ENCODE assay signal across 7 cellular contexts in the genomic region with DNA sequence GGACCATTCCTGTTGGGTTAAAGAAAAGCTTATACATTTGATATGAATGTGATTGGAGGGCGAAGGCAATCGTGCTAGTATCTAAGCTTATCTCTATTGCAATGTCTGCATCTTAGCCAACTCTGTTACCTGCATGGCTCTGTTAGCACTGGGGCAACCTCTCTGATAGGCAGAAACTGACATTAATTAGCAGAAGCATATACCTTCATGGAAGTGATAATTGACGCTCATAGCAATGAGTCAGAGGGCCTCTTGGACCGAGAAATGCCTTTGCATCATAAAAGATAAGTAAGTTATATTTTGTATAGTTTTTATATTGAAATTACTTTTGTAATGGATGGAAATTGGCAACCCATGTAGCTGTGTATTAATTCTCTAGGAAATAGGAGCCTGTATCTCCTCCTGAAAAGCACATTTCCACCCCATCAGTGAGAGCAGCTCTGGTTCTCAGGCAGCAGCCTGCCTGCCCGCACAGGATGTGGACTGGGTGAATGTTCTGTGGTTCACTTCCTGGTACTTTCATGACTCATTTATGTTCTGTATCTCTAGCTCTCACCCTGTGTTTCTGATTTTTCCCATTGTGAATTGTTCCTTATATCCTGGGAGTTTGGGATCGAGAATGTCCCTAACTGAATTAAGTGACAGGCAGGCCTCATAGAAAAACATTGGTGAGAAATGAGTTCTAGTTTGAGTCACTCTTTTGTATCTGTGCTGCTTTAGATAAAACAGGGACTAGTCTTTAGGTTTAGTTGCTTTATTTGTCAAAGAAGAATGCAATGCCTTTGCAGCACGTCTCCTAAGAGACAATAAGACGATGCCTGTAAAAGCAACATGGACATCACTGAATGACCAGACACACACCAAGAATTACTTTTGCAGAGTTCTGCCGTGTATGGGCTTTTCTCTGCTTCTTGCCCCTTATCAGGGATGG.
A peak's percentile ranks its signal among the peaks of the same experiment; 100 is the strongest.
DNase-seq lines count a peak whose midpoint lies in the region; ATAC-seq lines count a peak whose summit lies in the region.

No MANE protein-coding gene starts in this region.

- H3K27ac Mint-ChIP-seq in activated T-helper 1 cell treated with anti-CD3 and anti-CD28 coated beads, Interleukin-12 subunit alpha, Interleukin-12 subunit beta, Interleukin-2, Interleukin-4 antibody, amounts not matched to agents 30 ng/mL and 10 ng/mL and 1 ng/mL, durations not matched to agents 14 hours and 24 hours and 36 hours = peak overlapping the region; percentile 20

- H3K9me3 Mint-ChIP-seq in activated T-helper 1 cell treated with anti-CD3 and anti-CD28 coated beads, Interleukin-12 subunit alpha, Interleukin-12 subunit beta, Interleukin-2, Interleukin-4 antibody, amounts not matched to agents 30 ng/mL and 10 ng/mL and 1 ng/mL, durations not matched to agents 14 hours and 24 hours and 36 hours = no peaks in the 10 kb centered on the region

- peaks cover 15% of the 10 kb centered on the region for H3K4me1 Mint-ChIP-seq in activated T-helper 1 cell treated with anti-CD3 and anti-CD28 coated beads, Interleukin-12 subunit alpha, Interleukin-12 subunit beta, Interleukin-2, Interleukin-4 antibody, amounts not matched to agents 30 ng/mL and 10 ng/mL and 1 ng/mL, durations not matched to agents 14 hours and 24 hours and 36 hours (ENCODE audit: low read depth)

- DNase-seq in activated T-helper 1 cell treated with anti-CD3 and anti-CD28 coated beads, Interleukin-12 subunit alpha, Interleukin-12 subunit beta, Interleukin-2, Interleukin-4 antibody, amounts not matched to agents 30 ng/mL and 10 ng/mL and 1 ng/mL, durations not matched to agents 14 hours and 24 hours and 36 hours (ENCODE audit: low spot score) = peak; percentile 19
- peak; percentile 34 for DNase-seq in non-pigmented ciliary epithelial cell (ENCODE audit: low read depth)
- no peak for DNase-seq in activated gamma-delta T cell (lab: John Stamatoyannopoulos, UW)
- DNase-seq in SW 1271 (lab: John Stamatoyannopoulos, UW) = no peak
- DNase-seq in NCI-H1694 (lab: John Stamatoyannopoulos, UW) = no peak

- intact Hi-C loops in activated T-helper 1 cell treated with anti-CD3 and anti-CD28 coated beads, Interleukin-12 subunit alpha, Interleukin-12 subunit beta, Interleukin-2, Interleukin-4 antibody, amounts not matched to agents 30 ng/mL and 10 ng/mL and 1 ng/mL, durations not matched to agents 14 hours and 24 hours and 36 hours (cut with micrococcal nuclease) = no loop called here

- ATAC-seq in GM19035 (IDR thresholded peaks at IDR 0.05; ENCODE audit: unreplicated experiment) (peak; percentile 77), HG03432 (IDR thresholded peaks at IDR 0.05; ENCODE audit: unreplicated experiment) (peak; percentile 86)

- H3K36me3 Mint-ChIP-seq in activated T-helper 1 cell treated with anti-CD3 and anti-CD28 coated beads, Interleukin-12 subunit alpha, Interleukin-12 subunit beta, Interleukin-2, Interleukin-4 antibody, amounts not matched to agents 30 ng/mL and 10 ng/mL and 1 ng/mL, durations not matched to agents 14 hours and 24 hours and 36 hours (ENCODE audit: low read depth) = no peaks in the 10 kb centered on the region

- H3K27me3 Mint-ChIP-seq in activated T-helper 1 cell treated with anti-CD3 and anti-CD28 coated beads, Interleukin-12 subunit alpha, Interleukin-12 subunit beta, Interleukin-2, Interleukin-4 antibody, amounts not matched to agents 30 ng/mL and 10 ng/mL and 1 ng/mL, durations not matched to agents 14 hours and 24 hours and 36 hours (ENCODE audit: insufficient read depth) = peaks cover 4% of the 10 kb centered on the region

- no peak overlapping the region for H3K4me3 Mint-ChIP-seq in activated T-helper 1 cell treated with anti-CD3 and anti-CD28 coated beads, Interleukin-12 subunit alpha, Interleukin-12 subunit beta, Interleukin-2, Interleukin-4 antibody, amounts not matched to agents 30 ng/mL and 10 ng/mL and 1 ng/mL, durations not matched to agents 14 hours and 24 hours and 36 hours

Comparison
In these comparisons a context has a peak if more than half of its experiments do, and no peak if none do; other contexts are left out.
1. DNase-seq: peak in activated T-helper 1 cell treated with anti-CD3 and anti-CD28 coated beads, Interleukin-12 subunit alpha, Interleukin-12 subunit beta, Interleukin-2, Interleukin-4 antibody, amounts not matched to agents 30 ng/mL and 10 ng/mL and 1 ng/mL, durations not matched to agents 14 hours and 24 hours and 36 hours (single experiment) and non-pigmented ciliary epithelial cell (single experiment); none in activated gamma-delta T cell (single experiment), SW 1271 (0 of 2) and NCI-H1694 (single experiment).